ENCODE assay signal across 8 cellular contexts in the genomic region with DNA sequence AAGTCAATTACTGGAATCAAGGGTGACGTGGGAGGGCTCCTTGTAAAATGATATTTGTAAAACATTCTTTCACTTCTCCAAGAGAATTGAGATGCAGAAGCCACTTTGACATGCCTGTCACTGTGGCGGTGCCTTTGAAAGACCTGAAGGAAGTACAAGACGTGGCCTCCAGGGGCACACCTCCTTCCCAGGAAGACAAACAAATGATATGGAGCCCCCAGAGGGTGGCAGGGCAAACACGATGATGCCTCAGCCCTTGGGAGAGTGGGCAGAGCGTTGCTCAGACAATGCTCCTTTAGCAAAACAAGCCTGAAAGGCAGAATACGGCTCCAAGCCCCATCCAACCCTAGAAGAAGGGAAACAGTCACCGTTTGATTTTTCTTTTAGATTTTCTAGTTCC. TPM values are rescaled to one million over a fixed set of nuclear protein-coding genes. Genes with fewer than 3 reads are reported as not detected.
DNase-seq lines count a peak whose midpoint lies in the region; ATAC-seq and TF ChIP-seq lines count a peak whose summit lies in the region.

No MANE protein-coding gene starts in this region.

- DNase-seq in AG04449 (ENCODE audit: low read depth, low spot score) (no peak), RWPE2 (ENCODE audit: low spot score) (no peak), GM13977 (ENCODE audit: low spot score) (no peak), cardiac septum (ENCODE audit: low spot score) (no peak)
- no peak for DNase-seq in stimulated activated naive CD4-positive, alpha-beta T cell treated with Interleukin-2 at 50 U/mL for 16 hours (lab: John Stamatoyannopoulos, UW)

- H3K27me3 ChIP-seq in RWPE2 (ENCODE audit: insufficient read depth, poor library complexity, severe bottlenecking) = no peaks in the 10 kb centered on the region
- no peaks in the 10 kb centered on the region for H3K27me3 ChIP-seq in iPS-20b (ENCODE audit: insufficient read depth, low read length)

- POLR2A ChIA-PET in AG04449 (lab: Yijun Ruan, JAX) = no interaction called here

- intact Hi-C loops in cardiac septum (cut with DNase I) = no loop called here

- H3K27ac ChIP-seq in RWPE2 (ENCODE audit: poor library complexity, severe bottlenecking) (peak overlapping the region; percentile 76), iPS-20b (ENCODE audit: low read length) (no peak overlapping the region)

- peak overlapping the region; percentile 15; the same call in 1 of the 2 replicates for H3K4me3 ChIP-seq in AG04449 (ENCODE audit: low read depth, low read length)
- no peak overlapping the region for H3K4me3 ChIP-seq in RWPE2 (ENCODE audit: severe bottlenecking)
- H3K4me3 ChIP-seq in iPS-20b (ENCODE audit: low read length) = peak overlapping the region; percentile 62

- no peak overlapping the region for H3K9ac ChIP-seq in iPS-20b (ENCODE audit: low read depth, low read length)

- H3K36me3 ChIP-seq in RWPE2 (ENCODE audit: low read depth) (no peaks in the 10 kb centered on the region), iPS-20b (ENCODE audit: insufficient read depth, low read depth, low read length) (no peaks in the 10 kb centered on the region)

- TF ChIP-seq CTCF in AG04449 (IDR thresholded peaks at IDR 0.05; ENCODE audit: insufficient read depth, low read length, missing control alignments) = peak; percentile 36
- TF ChIP-seq CTCF in RWPE2 (IDR thresholded peaks at IDR 0.05; ENCODE audit: poor library complexity, severe bottlenecking) = no peak
- no peak for TF ChIP-seq CTCF in GM13977 (IDR thresholded peaks at IDR 0.05; ENCODE audit: extremely low read depth, insufficient read depth, missing control alignments)

- H3K4me1 ChIP-seq in RWPE2 (ENCODE audit: insufficient read depth, poor library complexity, severe bottlenecking) (peaks cover 32% of the 10 kb centered on the region), iPS-20b (ENCODE audit: insufficient read depth, low read length) (peaks cover 7% of the 10 kb centered on the region; the same call in 1 of the 2 replicates)

- CTCF ChIA-PET in AG04449 (lab: Yijun Ruan, JAX) = interaction anchor here (1.1 to 2.6 kb wide), 5 partner anchors 11 to 66 kb away, joined by 4 to 12 read pairs (median 7); no protein-coding TSS in a partner anchor

- in situ Hi-C loops in GM13977 (cut with MboI; ENCODE audit: low pct_unique_long_range_greater_than_20kb, low sequenced_read_pairs, unreplicated experiment) = no loop called here

- peak; percentile 50 for ATAC-seq in GM18867 (IDR thresholded peaks at IDR 0.05; ENCODE audit: unreplicated experiment)
- ATAC-seq in RWPE2 (ENCODE audit: low read depth) = peak; percentile 2; the same call in 1 of the 3 replicates
- no peak for ATAC-seq in HG03025 (IDR thresholded peaks at IDR 0.05; ENCODE audit: low FRiP score, unreplicated experiment)

- H3K9me3 ChIP-seq in RWPE2 (ENCODE audit: severe bottlenecking) (no peaks in the 10 kb centered on the region), iPS-20b (ENCODE audit: insufficient read depth, low read depth, low read length) (no peaks in the 10 kb centered on the region)

RNA-seq across cellular contexts. Expression of a gene that starts 9.3 kb away (rescaled TPM):
- not detected for total RNA-seq in cardiac septum
